ENCODE assay signal across 1 cellular context in the genomic region with DNA sequence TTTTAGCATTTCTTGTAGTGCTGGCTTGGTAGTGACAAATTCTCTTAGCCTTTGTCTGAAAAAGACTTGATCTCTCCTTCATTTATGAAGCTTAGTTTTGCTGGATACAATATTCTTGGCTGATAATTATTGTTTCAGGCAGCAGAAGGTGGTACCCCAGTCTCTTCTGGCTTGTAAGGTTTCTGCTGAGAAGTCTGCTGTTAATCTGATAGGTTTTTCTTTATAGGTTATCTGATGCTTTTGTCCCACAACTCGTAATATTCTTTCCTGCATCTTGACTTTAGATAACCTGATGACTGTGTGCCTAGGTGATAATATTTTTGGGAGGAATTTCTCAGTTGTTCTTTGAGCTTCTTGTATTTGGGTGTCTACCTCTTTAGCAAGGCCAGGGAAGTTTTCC.
TF ChIP-seq lines count a peak whose summit lies in the region.

No MANE protein-coding gene starts in this region.

TF ChIP-seq in K562, 482 proteins besides CTCF, POLR2A, EP300 and RAD21:
- TF ChIP-seq NCOR1 (IDR thresholded peaks at IDR 0.05) (0 out of 2 replicates have a peak, but pooled peaks have one; percentile 16), SIRT6 (IDR thresholded peaks at IDR 0.05; ENCODE audit: low read depth, low read length) (no peak), SLC30A9 (CRISPR knock-in tag; IDR thresholded peaks at IDR 0.05) (no peak), KHSRP (IDR thresholded peaks at IDR 0.05) (no peak), MIER1 (IDR thresholded peaks at IDR 0.05; ENCODE audit: low read depth) (no peak), TAL1 (IDR thresholded peaks at IDR 0.05) (peak; percentile 58), ARID1B (IDR thresholded peaks at IDR 0.05) (peak; percentile 24; the same call in 1 of the 2 replicates), CBFA2T3 (IDR thresholded peaks at IDR 0.05) (peak; percentile 63), TRIM24 (IDR thresholded peaks at IDR 0.05) (peak in 1 of 2 experiments; percentile 79; a peak in 2 of 4 replicates), TEAD4 (IDR thresholded peaks at IDR 0.05; ENCODE audit: low read length) (0 out of 2 replicates have a peak, but pooled peaks have one; percentile 41), TEAD4 (CRISPR knock-in tag; IDR thresholded peaks at IDR 0.05; ENCODE audit: borderline replicate concordance) (no peak)
- TF ChIP-seq, protein P1, sequence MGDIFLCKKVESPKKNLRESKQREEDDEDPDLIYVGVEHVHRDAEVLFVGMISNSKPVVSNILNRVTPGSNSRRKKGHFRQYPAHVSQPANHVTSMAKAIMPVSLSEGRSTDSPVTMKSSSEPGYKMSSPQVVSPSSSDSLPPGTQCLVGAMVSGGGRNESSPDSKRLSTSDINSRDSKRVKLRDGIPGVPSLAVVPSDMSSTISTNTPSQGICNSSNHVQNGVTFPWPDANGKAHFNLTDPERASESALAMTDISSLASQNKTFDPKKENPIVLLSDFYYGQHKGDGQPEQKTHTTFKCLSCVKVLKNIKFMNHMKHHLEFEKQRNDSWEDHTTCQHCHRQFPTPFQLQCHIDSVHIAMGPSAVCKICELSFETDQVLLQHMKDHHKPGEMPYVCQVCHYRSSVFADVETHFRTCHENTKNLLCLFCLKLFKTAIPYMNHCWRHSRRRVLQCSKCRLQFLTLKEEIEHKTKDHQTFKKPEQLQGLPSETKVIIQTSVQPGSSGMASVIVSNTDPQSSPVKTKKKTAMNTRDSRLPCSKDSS (IDR thresholded peaks at IDR 0.05; ENCODE audit: low read depth, partially characterized antibody) = peak; percentile 51
